In genomic region chr11:27933992-27934829, GRCh38 we compare ENCODE assay signal across 1 cellular context.
TF ChIP-seq lines count a peak whose summit lies in the region.

No MANE protein-coding gene starts in this region.

TF ChIP-seq in H1, 55 proteins besides CTCF, POLR2A, EP300 and RAD21 (continued from another document):
- peak; percentile 83 for TF ChIP-seq MAX (IDR thresholded peaks at IDR 0.05)
